Comparison of ENCODE assay signal across 29 cellular contexts in the genomic region with DNA sequence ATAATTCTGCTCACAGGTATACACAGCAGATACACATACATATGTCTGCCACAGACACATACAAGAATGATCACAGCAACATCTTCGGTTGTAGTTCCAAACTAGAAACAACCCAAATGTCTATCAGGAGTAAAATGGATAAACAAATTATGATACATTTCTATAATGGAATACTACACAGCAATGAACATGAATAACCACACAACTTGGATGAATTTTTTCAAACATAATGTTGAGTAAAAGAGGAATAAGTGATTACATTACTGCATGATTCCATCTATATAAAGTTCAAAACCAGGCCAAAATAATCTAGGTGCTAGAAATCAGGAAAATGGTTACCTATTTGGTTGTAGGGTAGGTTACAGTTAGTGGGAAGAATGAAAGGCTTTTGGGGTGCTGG.
"Had no signal": no experiment of that assay in that cellular context is flagged by ENCODE, and none has a peak within 500 bp of the region (broad histone marks: within the 10 kb centered on the region; RNA-seq: fewer than 3 reads in every experiment).

No MANE protein-coding gene starts in this region.

- DNase-seq: colonic mucosa; cortex of kidney; dermis blood vessel endothelial cell; dorsolateral prefrontal cortex; effector CD4-positive, alpha-beta T cell; effector CD8-positive, alpha-beta T cell; effector memory CD4-positive, alpha-beta T cell; effector memory CD8-positive, alpha-beta T cell; endodermal cell; erythroblast; esophagus squamous epithelium; foreskin fibroblast; foreskin keratinocyte; foreskin melanocyte; gastrocnemius medialis; glutamatergic neuron; head of caudate nucleus; heart right ventricle had no signal

- H3K27ac Mint-ChIP-seq: dendritic cell treated with granulocyte-macrophage colony-stimulating factor and Interleukin-4, amounts not matched to agents 40 ng/mL and 50 ng/mL, for 4 days; effector memory CD8-positive, alpha-beta T cell; endodermal cell had no signal

- H3K4me1 ChIP-seq: colonic mucosa, foreskin keratinocyte had no signal

- H3K4me3 Mint-ChIP-seq: dendritic cell treated with granulocyte-macrophage colony-stimulating factor and Interleukin-4, amounts not matched to agents 40 ng/mL and 50 ng/mL, for 4 days; effector memory CD8-positive, alpha-beta T cell; endodermal cell had no signal

- ATAC-seq: effector memory CD8-positive, alpha-beta T cell; esophagus mucosa; foreskin keratinocyte; gastrocnemius medialis; gastroesophageal sphincter; heart right ventricle had no signal

- H3K4me3 ChIP-seq: colonic mucosa, coronary artery, dorsolateral prefrontal cortex, esophagus muscularis mucosa, esophagus squamous epithelium, gastrocnemius medialis, gastroesophageal sphincter, heart right ventricle, hepatocyte had no signal

- H3K79me2 ChIP-seq: hepatocyte had no signal

- H3K9me3 ChIP-seq: colonic mucosa, esophagus muscularis mucosa, esophagus squamous epithelium, gastrocnemius medialis, gastroesophageal sphincter had no signal

- H3K27ac ChIP-seq: colonic mucosa, coronary artery, dorsolateral prefrontal cortex, epithelial cell of prostate, esophagus muscularis mucosa, esophagus squamous epithelium, foreskin keratinocyte, gastrocnemius medialis, gastroesophageal sphincter, heart right ventricle, hepatocyte had no signal

- H3K36me3 ChIP-seq: colonic mucosa, esophagus muscularis mucosa, esophagus squamous epithelium, gastrocnemius medialis, gastroesophageal sphincter, heart right ventricle had no signal

- FAIRE-seq: colon, endometrium, endothelial cell of umbilical vein, frontal cortex had no signal

- H3K9me3 Mint-ChIP-seq: dendritic cell treated with granulocyte-macrophage colony-stimulating factor and Interleukin-4, amounts not matched to agents 40 ng/mL and 50 ng/mL, for 4 days had no signal

- H2AFZ ChIP-seq: hepatocyte had no signal

- H3K4me2 ChIP-seq: hepatocyte had no signal
